ENCODE assay signal across 20 cellular contexts in the genomic region with DNA sequence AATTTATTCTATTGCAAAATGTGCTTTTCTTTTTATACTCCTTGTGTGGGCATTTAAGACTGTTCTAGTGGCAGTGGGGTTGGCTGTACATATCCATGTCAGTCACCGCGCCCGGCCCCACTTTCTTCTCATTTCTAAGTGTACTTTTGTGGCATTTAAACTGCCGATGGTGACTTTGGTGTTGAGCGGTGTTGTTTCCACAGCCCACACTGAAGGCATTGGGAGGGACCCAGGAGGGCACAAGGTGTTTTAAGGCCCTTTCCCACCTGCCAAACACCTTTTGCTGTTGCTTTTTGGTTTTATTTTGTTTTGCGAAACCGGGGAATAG.
"Had no signal": no experiment of that assay in that cellular context is flagged by ENCODE, and none has a peak within 500 bp of the region (broad histone marks: within the 10 kb centered on the region; RNA-seq: fewer than 3 reads in every experiment).

No MANE protein-coding gene starts in this region.

- H3K4me1 ChIP-seq: pancreas had no signal

- H3K36me3 ChIP-seq: cardiac muscle cell, left lung, neutrophil, pancreas, stomach, suprapubic skin, tibial nerve had no signal

- H3K9me3 Mint-ChIP-seq: activated CD4-positive, alpha-beta memory T cell treated with anti-CD3 and anti-CD28 coated beads, Interleukin-2, amount 10 ng/mL, durations not matched to agents 7 days and 5 days; activated CD4-positive, alpha-beta T cell treated with anti-CD3 and anti-CD28 coated beads, Interleukin-2, amount 10 ng/mL, durations not matched to agents 24 days and 14 days; activated naive CD4-positive, alpha-beta T cell treated with anti-CD3 and anti-CD28 coated beads for 36 hours; activated T-cell treated with anti-CD3 and anti-CD28 coated beads, Interleukin-2, amount 50 U/mL, for 72 hours; natural killer cell; stimulated activated effector memory CD8-positive, alpha-beta T cell treated with anti-CD3 and anti-CD28 coated beads, Interleukin-12 subunit alpha, Interleukin-12 subunit beta, amount 100 ng/mL, for 72 hours had no signal

- H3K4me3 ChIP-seq: cardiac muscle cell, left lung, lung, pancreas had no signal

- ATAC-seq: right cardiac atrium; stimulated activated effector memory CD8-positive, alpha-beta T cell treated with anti-CD3 and anti-CD28 coated beads, Interleukin-12 subunit alpha, Interleukin-12 subunit beta, amount 100 ng/mL, for 72 hours had no signal

- DNase-seq: activated CD4-positive, alpha-beta memory T cell treated with anti-CD3 and anti-CD28 coated beads, Interleukin-2, amount 10 ng/mL, durations not matched to agents 7 days and 5 days; activated CD4-positive, alpha-beta T cell treated with anti-CD3 and anti-CD28 coated beads, Interleukin-2, amount 10 ng/mL, durations not matched to agents 24 days and 14 days; activated effector memory CD4-positive, alpha-beta T cell treated with Interleukin-2 at 50 U/mL for 16 hours; activated naive CD4-positive, alpha-beta T cell treated with anti-CD3 and anti-CD28 coated beads for 36 hours; activated T-cell treated with anti-CD3 and anti-CD28 coated beads, Interleukin-2, amount 50 U/mL, for 72 hours; cortex of kidney; midbrain; natural killer cell; pancreas; stimulated activated CD4-positive, alpha-beta T cell treated with anti-CD3 and anti-CD28 coated beads, Interleukin-2, amount 100 ng/mL, for 24 hours; stomach had no signal

- H3K36me3 Mint-ChIP-seq: natural killer cell; stimulated activated effector memory CD8-positive, alpha-beta T cell treated with anti-CD3 and anti-CD28 coated beads, Interleukin-12 subunit alpha, Interleukin-12 subunit beta, amount 100 ng/mL, for 72 hours had no signal

- H3K27ac ChIP-seq: cardiac muscle cell, epithelial cell of prostate, left lung, neutrophil, pancreas, stomach, suprapubic skin, tibial nerve had no signal

- H3K4me3 Mint-ChIP-seq: activated CD4-positive, alpha-beta memory T cell treated with anti-CD3 and anti-CD28 coated beads, Interleukin-2, amount 10 ng/mL, durations not matched to agents 7 days and 5 days; activated naive CD4-positive, alpha-beta T cell treated with anti-CD3 and anti-CD28 coated beads for 36 hours had no signal

- H3K27ac Mint-ChIP-seq: activated CD4-positive, alpha-beta memory T cell treated with anti-CD3 and anti-CD28 coated beads, Interleukin-2, amount 10 ng/mL, durations not matched to agents 7 days and 5 days; activated CD4-positive, alpha-beta T cell treated with anti-CD3 and anti-CD28 coated beads, Interleukin-2, amount 10 ng/mL, durations not matched to agents 24 days and 14 days; activated naive CD4-positive, alpha-beta T cell treated with anti-CD3 and anti-CD28 coated beads for 36 hours; activated T-cell treated with anti-CD3 and anti-CD28 coated beads, Interleukin-2, amount 50 U/mL, for 72 hours; natural killer cell; stimulated activated effector memory CD8-positive, alpha-beta T cell treated with anti-CD3 and anti-CD28 coated beads, Interleukin-12 subunit alpha, Interleukin-12 subunit beta, amount 100 ng/mL, for 72 hours had no signal

- H3K9me3 ChIP-seq: left lung, neutrophil, pancreas, stomach, suprapubic skin, tibial nerve had no signal

- H3K4me1 Mint-ChIP-seq: stimulated activated effector memory CD8-positive, alpha-beta T cell treated with anti-CD3 and anti-CD28 coated beads, Interleukin-12 subunit alpha, Interleukin-12 subunit beta, amount 100 ng/mL, for 72 hours had no signal
